15 cellular contexts compared by ENCODE assay signal in genomic region chr20:42435230-42435629, GRCh38.
A peak's percentile ranks its signal among the peaks of the same experiment; 100 is the strongest.
DNase-seq lines count a peak whose midpoint lies in the region; ATAC-seq and TF ChIP-seq lines count a peak whose summit lies in the region.
"Had no signal": no experiment of that assay in that cellular context is flagged by ENCODE, and none has a peak within 500 bp of the region (broad histone marks: within the 10 kb centered on the region; RNA-seq: fewer than 3 reads in every experiment).

No MANE protein-coding gene starts in this region.

- DNase-seq in NOMO-1 treated with dmso at 0.1 percent for 144 hours (lab: John Stamatoyannopoulos, UW; ENCODE audit: unreplicated experiment) (peak; percentile 14), NCI-H146 treated with DMSO at 0.1 percent for 48 hours (lab: John Stamatoyannopoulos, UW; ENCODE audit: unreplicated experiment) (no peak), hypothalamus (lab: John Stamatoyannopoulos, UW) (no peak), NCI-H1930 (lab: John Stamatoyannopoulos, UW) (no peak), breast epithelium (ENCODE audit: low spot score in 2 of 2) (no peak)
- DNase-seq: activated CD4-positive, alpha-beta T cell treated with anti-CD3 and anti-CD28 coated beads, Interleukin-2, amount 50 U/mL, for 48 hours; BE2C; NCI-H526 treated with DMSO at 0.1 percent for 48 hours; stimulated activated naive CD4-positive, alpha-beta T cell; T-helper 1 cell had no signal

- intact Hi-C loops in breast epithelium (cut with DNase I; ENCODE audit: low total_unique reads) = no loop called here

- no peaks in the 10 kb centered on the region for H3K9me3 ChIP-seq in breast epithelium
- H3K9me3 ChIP-seq: BE2C had no signal

- no peaks in the 10 kb centered on the region for H3K36me3 ChIP-seq in breast epithelium
- H3K36me3 ChIP-seq: BE2C, HAP-1, neural progenitor cell had no signal

- H3K4me3 ChIP-seq in breast epithelium = no peak overlapping the region
- H3K4me3 ChIP-seq: HAP-1, neural progenitor cell had no signal

- TF ChIP-seq POLR2A in breast epithelium (IDR thresholded peaks at IDR 0.05) = no peak

- TF ChIP-seq CTCF in breast epithelium (IDR thresholded peaks at IDR 0.05) = no peak

- no peaks in the 10 kb centered on the region for H3K4me1 ChIP-seq in breast epithelium
- H3K4me1 ChIP-seq: BE2C, HAP-1, neural progenitor cell had no signal

- H3K27me3 ChIP-seq in breast epithelium = no peaks in the 10 kb centered on the region
- H3K27me3 ChIP-seq: BE2C, neural progenitor cell had no signal

- no peak overlapping the region for H3K27ac ChIP-seq in breast epithelium
- H3K27ac ChIP-seq: neural progenitor cell had no signal

- ATAC-seq in GM18868 (IDR thresholded peaks at IDR 0.05; ENCODE audit: unreplicated experiment) = peak; percentile 97
- peak; percentile 98 for ATAC-seq in GM21526 (IDR thresholded peaks at IDR 0.05; ENCODE audit: low FRiP score, unreplicated experiment)
- ATAC-seq in HG03095 (IDR thresholded peaks at IDR 0.05; ENCODE audit: unreplicated experiment) = peak; percentile 97
